19 cellular contexts compared by ENCODE assay signal in the genomic region with DNA sequence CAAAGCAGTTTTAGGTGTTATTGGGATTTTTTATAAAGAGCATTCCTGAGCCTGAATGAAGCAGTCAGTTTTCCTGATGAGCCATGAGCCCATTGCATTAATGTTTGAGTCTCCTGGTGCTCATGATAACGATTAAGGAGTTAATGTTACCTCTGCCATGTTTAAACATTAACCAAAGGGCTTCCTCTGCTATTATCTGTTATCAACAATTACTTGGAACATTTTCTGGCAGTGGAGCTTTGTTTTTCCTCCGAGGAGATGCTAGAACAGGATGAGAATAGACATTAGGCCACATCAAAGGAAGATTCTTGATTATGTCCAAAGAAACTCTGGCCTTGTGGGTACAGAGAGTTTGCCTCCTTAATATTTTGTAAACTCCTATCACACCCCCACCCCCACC. TPM values are rescaled to one million over a fixed set of nuclear protein-coding genes. Genes with fewer than 3 reads are reported as not detected.
DNase-seq lines count a peak whose midpoint lies in the region; ATAC-seq, FAIRE-seq and TF ChIP-seq lines count a peak whose summit lies in the region.
"Had no signal": no experiment of that assay in that cellular context is flagged by ENCODE, and none has a peak within 500 bp of the region (broad histone marks: within the 10 kb centered on the region; RNA-seq: fewer than 3 reads in every experiment).

No MANE protein-coding gene starts in this region.

- TF ChIP-seq CTCF in 22Rv1 (IDR thresholded peaks at IDR 0.05) (no peak), HCT116 (IDR thresholded peaks at IDR 0.05 in 2 of 3, conservative IDR thresholded peaks at IDR 0.05 in 1 of 3; ENCODE audit: borderline replicate concordance in 1 of 3, insufficient read depth in 1 of 3, low read depth in 2 of 3, low read length in 2 of 3) (no peak), mesothelial cell of epicardium (IDR thresholded peaks at IDR 0.05; ENCODE audit: unreplicated experiment) (no peak), lower lobe of right lung (IDR thresholded peaks at IDR 0.05) (no peak)

- peaks cover 36 to 45% of the 10 kb centered on the region in 2 experiments for H3K4me1 ChIP-seq in HCT116 (ENCODE audit: control insufficient read depth in 1 of 2, insufficient read depth in 2 of 2, low read length in 2 of 2)
- peaks cover 32% of the 10 kb centered on the region for H3K4me1 ChIP-seq in lower lobe of right lung
- H3K4me1 ChIP-seq in aorta (ENCODE audit: control insufficient read depth in 1 of 2, insufficient read depth in 2 of 2, low read length in 2 of 2) = peaks cover 7 to 14% of the 10 kb centered on the region in 2 donors

- intact Hi-C loops in HCT116 (cut with micrococcal nuclease) (no loop called here), lower lobe of right lung (cut with DNase I) (no loop called here), aorta (cut with DNase I) (no loop called here)
- intact Hi-C loops in activated T-helper 1 cell treated with anti-CD3 and anti-CD28 coated beads, Interleukin-12 subunit alpha, Interleukin-12 subunit beta, Interleukin-2, Interleukin-4 antibody, amounts not matched to agents 30 ng/mL and 10 ng/mL and 1 ng/mL, durations not matched to agents 14 hours and 24 hours and 36 hours (cut with micrococcal nuclease) = no loop called here

- no peak overlapping the region for H3K4me3 ChIP-seq in HCT116 (replicated peaks in 1 of 2; ENCODE audit: low read depth in 1 of 2, low read length in 2 of 2)
- H3K4me3 ChIP-seq in lower lobe of right lung = no peak overlapping the region
- H3K4me3 ChIP-seq in aorta (ENCODE audit: low read length in 2 of 2) = no peak overlapping the region
- H3K4me3 ChIP-seq: GM23248 had no signal

- no peaks in the 10 kb centered on the region for H3K9me3 ChIP-seq in HCT116 (ENCODE audit: control insufficient read depth in 1 of 2, insufficient read depth in 1 of 2, low read depth in 1 of 2, low read length in 2 of 2)
- no peaks in the 10 kb centered on the region for H3K9me3 ChIP-seq in lower lobe of right lung
- H3K9me3 ChIP-seq in aorta (ENCODE audit: control insufficient read depth, low read length) = no peaks in the 10 kb centered on the region
- H3K9me3 ChIP-seq: BE2C had no signal

- H3K4me2 ChIP-seq in HCT116 (ENCODE audit: low read length) = peak overlapping the region; percentile 6; the same call in 1 of the 2 replicates
- H3K4me2 ChIP-seq: KMS-11 had no signal

- no peaks in the 10 kb centered on the region for H3K36me3 ChIP-seq in HCT116 (ENCODE audit: control insufficient read depth in 1 of 2, insufficient read depth in 2 of 2, low read length in 2 of 2)
- H3K36me3 ChIP-seq in lower lobe of right lung = no peaks in the 10 kb centered on the region
- H3K36me3 ChIP-seq in aorta (ENCODE audit: control insufficient read depth in 1 of 2, insufficient read depth in 2 of 2, low read length in 1 of 2) = no peaks in the 10 kb centered on the region
- H3K36me3 ChIP-seq: BE2C had no signal

- peak overlapping the region; percentile 24; the same call in 1 of the 2 replicates for H3K27ac ChIP-seq in 22Rv1
- no peak overlapping the region for H3K27ac ChIP-seq in HCT116 (ENCODE audit: low read depth, low read length)
- H3K27ac ChIP-seq in lower lobe of right lung = no peak overlapping the region
- H3K27ac ChIP-seq in aorta (ENCODE audit: low read depth in 1 of 2, low read length in 2 of 2) = no peak overlapping the region
- H3K27ac ChIP-seq: GM23248, KMS-11 had no signal

- no peaks in the 10 kb centered on the region for H3K9me3 Mint-ChIP-seq in mesothelial cell of epicardium
- H3K9me3 Mint-ChIP-seq in activated T-helper 1 cell treated with anti-CD3 and anti-CD28 coated beads, Interleukin-12 subunit alpha, Interleukin-12 subunit beta, Interleukin-2, Interleukin-4 antibody, amounts not matched to agents 30 ng/mL and 10 ng/mL and 1 ng/mL, durations not matched to agents 14 hours and 24 hours and 36 hours = no peaks in the 10 kb centered on the region
- H3K9me3 Mint-ChIP-seq: H9 had no signal

- BruUV-seq in HCT116 (replicated peaks; lab: Mats Ljungman, UMichigan) = no TSS peak

- H3K9ac ChIP-seq in HCT116 (ENCODE audit: low read length) = no peak overlapping the region
- H3K9ac ChIP-seq: GM23248, KMS-11 had no signal

- no peak overlapping the region for H3K4me3 Mint-ChIP-seq in mesothelial cell of epicardium
- no peak overlapping the region for H3K4me3 Mint-ChIP-seq in activated T-helper 1 cell treated with anti-CD3 and anti-CD28 coated beads, Interleukin-12 subunit alpha, Interleukin-12 subunit beta, Interleukin-2, Interleukin-4 antibody, amounts not matched to agents 30 ng/mL and 10 ng/mL and 1 ng/mL, durations not matched to agents 14 hours and 24 hours and 36 hours
- H3K4me3 Mint-ChIP-seq: H9 had no signal

- peaks cover 56% of the 10 kb centered on the region for H3K79me2 ChIP-seq in HCT116 (ENCODE audit: insufficient read depth, low read length)

- ATAC-seq in HCT116 (no peak), lower lobe of right lung (no peak), aorta (ENCODE audit: low FRiP score) (no peak)

- no peak overlapping the region for H2AFZ ChIP-seq in HCT116 (ENCODE audit: low read depth, low read length, poor library complexity, severe bottlenecking)
- H2AFZ ChIP-seq: GM23248 had no signal

- H3K27me3 Mint-ChIP-seq in mesothelial cell of epicardium (ENCODE audit: low read depth) = no peaks in the 10 kb centered on the region
- peaks cover 62% of the 10 kb centered on the region for H3K27me3 Mint-ChIP-seq in activated T-helper 1 cell treated with anti-CD3 and anti-CD28 coated beads, Interleukin-12 subunit alpha, Interleukin-12 subunit beta, Interleukin-2, Interleukin-4 antibody, amounts not matched to agents 30 ng/mL and 10 ng/mL and 1 ng/mL, durations not matched to agents 14 hours and 24 hours and 36 hours (ENCODE audit: insufficient read depth)

- TF ChIP-seq RAD21 in HCT116 (IDR thresholded peaks at IDR 0.05; ENCODE audit: low read depth) = no peak

- FAIRE-seq in islet of Langerhans (lab: Jason Lieb, UNC) = peak; percentile 53
- FAIRE-seq: GM12892 had no signal

- RAD21 ChIA-PET in HCT116 (lab: Charles Lee; ENCODE audit: low non-redundant PET in 1 of 2, low total read pairs in 2 of 2, uncharacterized antibody in 2 of 2, unreplicated experiment in 2 of 2) = no interaction called here

- H3K9me2 ChIP-seq in HCT116 (ENCODE audit: insufficient read depth) = no peaks in the 10 kb centered on the region

- CTCF ChIA-PET in HCT116 (lab: Charles Lee) = no interaction called here

- no peak for DNase-seq in HCT116 (ENCODE audit: low read depth, low spot score)
- no peak for DNase-seq in mesothelial cell of epicardium (ENCODE audit: low spot score in 2 of 2, unreplicated experiment in 2 of 2)
- DNase-seq in HuH-7 (ENCODE audit: low spot score) = no peak
- DNase-seq in lower lobe of right lung = no peak
- no peak for DNase-seq in activated T-helper 1 cell treated with anti-CD3 and anti-CD28 coated beads, Interleukin-12 subunit alpha, Interleukin-12 subunit beta, Interleukin-2, Interleukin-4 antibody, amounts not matched to agents 30 ng/mL and 10 ng/mL and 1 ng/mL, durations not matched to agents 14 hours and 24 hours and 36 hours (ENCODE audit: low spot score)
- DNase-seq in aorta = no peak
- DNase-seq: BE2C, GM23248, H9, IMR-90, NCI-H2029 treated with DMSO at 0.1 percent for 48 hours, NCI-H2171 treated with DMSO at 0.1 percent for 48 hours, NCI-H446 treated with DMSO at 0.1 percent for 48 hours, NCI-H526 treated with DMSO at 0.1 percent for 48 hours, Right ventricle myocardium superior had no signal

- H3K27ac Mint-ChIP-seq in mesothelial cell of epicardium = peak overlapping the region; percentile 4
- no peak overlapping the region for H3K27ac Mint-ChIP-seq in activated T-helper 1 cell treated with anti-CD3 and anti-CD28 coated beads, Interleukin-12 subunit alpha, Interleukin-12 subunit beta, Interleukin-2, Interleukin-4 antibody, amounts not matched to agents 30 ng/mL and 10 ng/mL and 1 ng/mL, durations not matched to agents 14 hours and 24 hours and 36 hours

- POLR2A ChIA-PET in HCT116 (lab: Charles Lee) = no interaction called here

- H3K27me3 ChIP-seq in HCT116 (ENCODE audit: insufficient read depth, low read length) (no peaks in the 10 kb centered on the region), lower lobe of right lung (ENCODE audit: low read depth) (no peaks in the 10 kb centered on the region), aorta (ENCODE audit: control insufficient read depth in 1 of 2, insufficient read depth in 2 of 2, low read length in 1 of 2) (no peaks in the 10 kb centered on the region)
- H3K27me3 ChIP-seq: BE2C had no signal

- 65 to 70% methylated on average over 2 of the region's 2 CpGs for WGBS in aorta, 2 donors

- H4K20me1 ChIP-seq in HCT116 (ENCODE audit: insufficient read depth) = no peaks in the 10 kb centered on the region; the same call in 1 of the 2 replicates

- peaks cover 62% of the 10 kb centered on the region for H3K4me1 Mint-ChIP-seq in mesothelial cell of epicardium
- H3K4me1 Mint-ChIP-seq in activated T-helper 1 cell treated with anti-CD3 and anti-CD28 coated beads, Interleukin-12 subunit alpha, Interleukin-12 subunit beta, Interleukin-2, Interleukin-4 antibody, amounts not matched to agents 30 ng/mL and 10 ng/mL and 1 ng/mL, durations not matched to agents 14 hours and 24 hours and 36 hours (ENCODE audit: low read depth) = no peaks in the 10 kb centered on the region

- TF ChIP-seq POLR2A in HCT116 (IDR thresholded peaks at IDR 0.05; ENCODE audit: borderline replicate concordance, extremely low read depth, insufficient read depth, insufficient read length) = no peak

- no peaks in the 10 kb centered on the region for H3K36me3 Mint-ChIP-seq in mesothelial cell of epicardium
- no peaks in the 10 kb centered on the region for H3K36me3 Mint-ChIP-seq in activated T-helper 1 cell treated with anti-CD3 and anti-CD28 coated beads, Interleukin-12 subunit alpha, Interleukin-12 subunit beta, Interleukin-2, Interleukin-4 antibody, amounts not matched to agents 30 ng/mL and 10 ng/mL and 1 ng/mL, durations not matched to agents 14 hours and 24 hours and 36 hours (ENCODE audit: low read depth)

TF ChIP-seq in HCT116, 20 proteins besides CTCF, POLR2A, EP300 and RAD21 (continues in another document):
- no peak for TF ChIP-seq SP1 (IDR thresholded peaks at IDR 0.05; ENCODE audit: low read depth)
- no peak for TF ChIP-seq ATF3 (IDR thresholded peaks at IDR 0.05)
- no peak for TF ChIP-seq POLR2AphosphoS5 (IDR thresholded peaks at IDR 0.05; ENCODE audit: low read depth, low read length)

RNA-seq across cellular contexts. Expression of gene ZNRF3, which starts 49.9 kb away (rescaled TPM):
- total RNA-seq in HCT116 (2021; ENCODE audit: unreplicated experiment) (12.2 TPM), mesothelial cell of epicardium (35.9 to 37.3 TPM (median 36.4 TPM) in 3 replicates), lower lobe of right lung (11.3 TPM), aorta (10 to 100 TPM in 1 of 2 donors, 1 to 10 TPM in 1; 7.2 to 11.8 TPM)
- 6.4 and 6.7 TPM in 2 replicates for polyA plus RNA-seq in HCT116 (2012)
- total RNA-seq in activated T-helper 1 cell treated with anti-CD3 and anti-CD28 coated beads, Interleukin-12 subunit alpha, Interleukin-12 subunit beta, Interleukin-2, Interleukin-4 antibody, amounts not matched to agents 30 ng/mL and 10 ng/mL and 1 ng/mL, durations not matched to agents 14 hours and 24 hours and 36 hours = 1.9 and 2.1 TPM in 2 replicates
- 1 to 10 TPM; 1.4 to 2.9 TPM for polyA plus RNA-seq in aorta
